1 cellular context compared by ENCODE assay signal in the genomic region with DNA sequence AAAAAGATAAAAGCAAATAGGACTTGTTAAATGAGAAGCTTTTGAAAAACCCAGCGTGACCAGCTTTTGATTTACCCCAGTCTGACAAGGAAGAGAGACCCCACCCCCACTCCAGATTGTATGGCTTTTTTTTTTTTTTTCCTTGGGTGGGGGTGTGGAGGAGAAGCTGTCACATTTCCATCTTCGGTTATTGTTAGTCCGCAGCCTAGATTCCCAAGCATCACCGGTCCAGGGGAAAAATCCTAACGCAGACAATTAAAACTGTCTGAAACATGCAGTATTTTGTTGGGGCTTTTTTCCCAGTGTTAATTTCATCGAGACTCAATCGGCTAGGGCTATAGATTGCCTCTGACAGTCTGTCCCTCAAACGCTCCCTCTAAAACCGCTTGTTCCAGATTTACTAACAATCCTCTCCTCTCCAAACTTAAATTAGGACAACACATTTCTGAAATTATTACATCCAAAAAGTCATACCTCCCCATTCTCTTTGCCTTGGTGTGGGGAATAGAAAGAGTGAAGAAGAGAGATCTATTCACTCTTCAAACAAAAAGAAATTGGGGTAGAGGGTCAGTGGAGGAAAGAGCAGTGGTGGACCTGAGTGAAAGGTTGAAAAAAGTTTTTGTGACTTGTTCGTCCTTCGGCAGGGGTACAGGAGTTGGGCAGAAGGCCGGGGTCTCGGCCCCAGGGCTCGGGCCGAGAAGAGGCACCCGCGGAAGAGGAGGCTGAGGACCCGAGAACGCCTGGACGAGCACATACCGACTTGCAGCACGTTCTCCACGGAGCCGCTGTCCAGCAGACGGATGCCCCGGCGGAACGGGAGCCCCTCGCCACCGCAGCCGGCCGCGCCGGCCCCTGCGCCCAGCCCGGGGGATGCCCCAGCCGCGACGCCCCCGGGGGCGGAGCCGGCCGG.
TF ChIP-seq lines count a peak whose summit lies in the region.

No MANE protein-coding gene starts in this region.

TF ChIP-seq in HepG2, 621 proteins besides CTCF, POLR2A, EP300 and RAD21 (continued from another document):
- TF ChIP-seq, protein P1, sequence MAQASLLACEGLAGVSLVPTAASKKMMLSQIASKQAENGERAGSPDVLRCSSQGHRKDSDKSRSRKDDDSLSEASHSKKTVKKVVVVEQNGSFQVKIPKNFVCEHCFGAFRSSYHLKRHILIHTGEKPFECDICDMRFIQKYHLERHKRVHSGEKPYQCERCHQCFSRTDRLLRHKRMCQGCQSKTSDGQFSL (CRISPR knock-in tag; IDR thresholded peaks at IDR 0.05) = 0 out of 2 replicates have a peak, but pooled peaks have one; percentile 59
- peak; percentile 6; the same call in 1 of the 2 replicates for TF ChIP-seq SAP130 (CRISPR knock-in tag; IDR thresholded peaks at IDR 0.05; ENCODE audit: low read depth)
- TF ChIP-seq, protein P2, sequence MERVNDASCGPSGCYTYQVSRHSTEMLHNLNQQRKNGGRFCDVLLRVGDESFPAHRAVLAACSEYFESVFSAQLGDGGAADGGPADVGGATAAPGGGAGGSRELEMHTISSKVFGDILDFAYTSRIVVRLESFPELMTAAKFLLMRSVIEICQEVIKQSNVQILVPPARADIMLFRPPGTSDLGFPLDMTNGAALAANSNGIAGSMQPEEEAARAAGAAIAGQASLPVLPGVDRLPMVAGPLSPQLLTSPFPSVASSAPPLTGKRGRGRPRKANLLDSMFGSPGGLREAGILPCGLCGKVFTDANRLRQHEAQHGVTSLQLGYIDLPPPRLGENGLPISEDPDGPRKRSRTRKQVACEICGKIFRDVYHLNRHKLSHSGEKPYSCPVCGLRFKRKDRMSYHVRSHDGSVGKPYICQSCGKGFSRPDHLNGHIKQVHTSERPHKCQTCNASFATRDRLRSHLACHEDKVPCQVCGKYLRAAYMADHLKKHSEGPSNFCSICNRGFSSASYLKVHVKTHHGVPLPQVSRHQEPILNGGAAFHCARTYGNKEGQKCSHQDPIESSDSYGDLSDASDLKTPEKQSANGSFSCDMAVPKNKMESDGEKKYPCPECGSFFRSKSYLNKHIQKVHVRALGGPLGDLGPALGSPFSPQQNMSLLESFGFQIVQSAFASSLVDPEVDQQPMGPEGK (CRISPR knock-in tag; IDR thresholded peaks at IDR 0.05) = peak; percentile 62
